In genomic region chr1:58031416-58031815, GRCh38 we compare ENCODE assay signal across 23 cellular contexts.
DNase-seq lines count a peak whose midpoint lies in the region; ATAC-seq, FAIRE-seq and TF ChIP-seq lines count a peak whose summit lies in the region.
"Had no signal": no experiment of that assay in that cellular context is flagged by ENCODE, and none has a peak within 500 bp of the region (broad histone marks: within the 10 kb centered on the region; RNA-seq: fewer than 3 reads in every experiment).

No MANE protein-coding gene starts in this region.

- H2BK5ac ChIP-seq in H9 (ENCODE audit: insufficient read length, low read length), result no peak overlapping the region

- no peak overlapping the region for H2BK12ac ChIP-seq in H9 (ENCODE audit: insufficient read length, low read depth, low read length)

- H4K20me1 ChIP-seq in H9 (ENCODE audit: control insufficient read depth, insufficient read depth, insufficient read length) (no peaks in the 10 kb centered on the region), hepatocyte (ENCODE audit: insufficient read depth, poor library complexity, severe bottlenecking) (no peaks in the 10 kb centered on the region)

- no peak overlapping the region for H3K23ac ChIP-seq in H9 (ENCODE audit: insufficient read length, low read depth, low read length)

- peaks cover 70 to 72% of the 10 kb centered on the region in 2 experiments for H3K4me1 Mint-ChIP-seq in H9
- H3K4me1 Mint-ChIP-seq in activated naive CD8-positive, alpha-beta T cell treated with anti-CD3 and anti-CD28 coated beads, Interleukin-2, amount 50 U/mL, for 24 hours, result no peaks in the 10 kb centered on the region
- H3K4me1 Mint-ChIP-seq: IgD-negative memory B cell had no signal

- H4K91ac ChIP-seq in H9 (ENCODE audit: insufficient read length, low read depth, low read length), result no peak overlapping the region

- peak; percentile 77 for DNase-seq in H9
- DNase-seq in NCI-H526 treated with DMSO at 0.1 percent for 48 hours (lab: John Stamatoyannopoulos, UW), result peak; percentile 24
- peak; percentile 80 for DNase-seq in iPS DF 19.7 (ENCODE audit: low read depth, low spot score)
- DNase-seq in iPS-NIHi7 (ENCODE audit: extremely low spot score), result peak; percentile 60
- no peak for DNase-seq in hepatocyte (ENCODE audit: low spot score)
- no peak for DNase-seq in activated CD4-positive, CD25-positive, alpha-beta regulatory T cell (lab: John Stamatoyannopoulos, UW)
- DNase-seq in GM12892 (ENCODE audit: insufficient read length), result no peak
- no peak for DNase-seq in activated naive CD8-positive, alpha-beta T cell treated with anti-CD3 and anti-CD28 coated beads, Interleukin-2, amount 50 U/mL, for 24 hours
- DNase-seq: GDM1, Kasumi-1, NCI-H1417 treated with DMSO at 0.1 percent for 48 hours, NCI-H187, NCI-H2107, NCI-H748 treated with DMSO at 0.1 percent for 48 hours, OCI-M1, SJCRH30 had no signal

- no peak overlapping the region for H3K14ac ChIP-seq in H9 (ENCODE audit: insufficient read depth, low read length)

- H2AFZ ChIP-seq in H9 (ENCODE audit: low read length) (no peak overlapping the region), hepatocyte (no peak overlapping the region)

- H3K27me3 ChIP-seq in H9 (ENCODE audit: insufficient read depth, low read length), result no peaks in the 10 kb centered on the region
- peaks cover 31% of the 10 kb centered on the region for H3K27me3 ChIP-seq in hepatocyte

- H3K9ac ChIP-seq in H9 (ENCODE audit: extremely low read depth, insufficient read length, low read length), result no peak overlapping the region

- no peak for ATAC-seq in activated naive CD8-positive, alpha-beta T cell treated with anti-CD3 and anti-CD28 coated beads, Interleukin-2, amount 50 U/mL, for 24 hours

- H3K56ac ChIP-seq in H9 (ENCODE audit: insufficient read length, low read depth, low read length), result no peak overlapping the region

- WGBS in H9 (ENCODE audit: extremely low coverage, insufficient read length, low lambda C conversion rate), result no CpG with 5 or more reads among the region's 5 CpGs
- 25% methylated on average over 5 of the region's 5 CpGs for WGBS in hepatocyte (ENCODE audit: low lambda C conversion rate, missing lambda C conversion rate)

- H3K4ac ChIP-seq in H9 (ENCODE audit: low read depth, low read length), result no peak overlapping the region

- H2BK15ac ChIP-seq in H9 (ENCODE audit: low read depth, low read length), result no peak overlapping the region

- H3K9me3 ChIP-seq in H9 (ENCODE audit: control insufficient read depth, low read depth, low read length), result no peaks in the 10 kb centered on the region
- H3K9me3 ChIP-seq in hepatocyte (ENCODE audit: low read depth), result no peaks in the 10 kb centered on the region
- H3K9me3 ChIP-seq: SJCRH30 had no signal

- no peaks in the 10 kb centered on the region for H3K79me2 ChIP-seq in H9 (ENCODE audit: insufficient read depth, low read length)
- no peaks in the 10 kb centered on the region for H3K79me2 ChIP-seq in hepatocyte

- no peaks in the 10 kb centered on the region; a peak in 1 of 5 replicates for H3K9me3 Mint-ChIP-seq in H9
- H3K9me3 Mint-ChIP-seq in activated naive CD8-positive, alpha-beta T cell treated with anti-CD3 and anti-CD28 coated beads, Interleukin-2, amount 50 U/mL, for 24 hours, result no peaks in the 10 kb centered on the region
- H3K9me3 Mint-ChIP-seq: IgD-negative memory B cell had no signal

- H3K79me1 ChIP-seq in H9 (ENCODE audit: insufficient read depth, low read depth, low read length, poor library complexity, severe bottlenecking), result no peaks in the 10 kb centered on the region

- no peak overlapping the region for H2BK120ac ChIP-seq in H9 (ENCODE audit: low read depth, low read length, poor library complexity, severe bottlenecking)

- no peak overlapping the region for H2BK20ac ChIP-seq in H9 (ENCODE audit: low read depth, low read length, poor library complexity, severe bottlenecking)

- no peak overlapping the region for H2AK5ac ChIP-seq in H9 (ENCODE audit: insufficient read length, low read length)

- no peaks in the 10 kb centered on the region for H3K36me3 ChIP-seq in hepatocyte (replicated peaks; ENCODE audit: insufficient read depth, low read depth)
- H3K36me3 ChIP-seq: SJCRH30 had no signal

- H3K27me3 Mint-ChIP-seq in H9 (ENCODE audit: low read depth), result no peaks in the 10 kb centered on the region; the same call in 1 of the 2 replicates
- H3K27me3 Mint-ChIP-seq in activated naive CD8-positive, alpha-beta T cell treated with anti-CD3 and anti-CD28 coated beads, Interleukin-2, amount 50 U/mL, for 24 hours, result peaks cover 13% of the 10 kb centered on the region

- TF ChIP-seq POLR2A in GM12892 (IDR thresholded peaks at IDR 0.05; ENCODE audit: low read depth, low read length), result no peak

- no peak overlapping the region for H3K4me3 ChIP-seq in hepatocyte
- H3K4me3 ChIP-seq: SJCRH30 had no signal

- peak overlapping the region; percentile 91 for H3K27ac ChIP-seq in H9 (ENCODE audit: insufficient read length, low read depth, low read length)
- H3K27ac ChIP-seq in hepatocyte, result no peak overlapping the region
- H3K27ac ChIP-seq: C4-2B, HL-60, SJCRH30 had no signal

- peaks cover 22% of the 10 kb centered on the region for H3K4me1 ChIP-seq in H9 (ENCODE audit: insufficient read depth, low read length)
- no peaks in the 10 kb centered on the region for H3K4me1 ChIP-seq in hepatocyte (ENCODE audit: insufficient read depth)
- H3K4me1 ChIP-seq: SJCRH30 had no signal

- H3K4me3 Mint-ChIP-seq in H9, result peak overlapping the region; percentile 5 to 7; a peak in 3 of 5 replicates
- no peak overlapping the region for H3K4me3 Mint-ChIP-seq in activated naive CD8-positive, alpha-beta T cell treated with anti-CD3 and anti-CD28 coated beads, Interleukin-2, amount 50 U/mL, for 24 hours
- H3K4me3 Mint-ChIP-seq: IgD-negative memory B cell had no signal

- H3K36me3 Mint-ChIP-seq in H9 (ENCODE audit: insufficient read depth in 1 of 3, low read depth in 3 of 3), result no peaks in the 10 kb centered on the region; a peak in 1 of 7 replicates
- no peaks in the 10 kb centered on the region for H3K36me3 Mint-ChIP-seq in activated naive CD8-positive, alpha-beta T cell treated with anti-CD3 and anti-CD28 coated beads, Interleukin-2, amount 50 U/mL, for 24 hours (ENCODE audit: low read depth)
- H3K36me3 Mint-ChIP-seq: IgD-negative memory B cell had no signal

- no peak overlapping the region for H4K8ac ChIP-seq in H9 (replicated peaks; ENCODE audit: insufficient read length, low read depth, low read length)

- H3K23me2 ChIP-seq in H9 (ENCODE audit: insufficient read length, low read depth, low read length, poor library complexity, severe bottlenecking), result no peaks in the 10 kb centered on the region

- H3K4me2 ChIP-seq in H9 (ENCODE audit: insufficient read depth, insufficient read length, low read length), result peak overlapping the region; percentile 39
- no peak overlapping the region for H3K4me2 ChIP-seq in hepatocyte

- FAIRE-seq in GM12892 (lab: Jason Lieb, UNC), result no peak
- FAIRE-seq: A204.1, GM19239, H54, RCC 7860 had no signal

- TF ChIP-seq CTCF in H9 (conservative IDR thresholded peaks at IDR 0.05) (no peak), hepatocyte (IDR thresholded peaks at IDR 0.05; ENCODE audit: poor library complexity) (no peak)

- H3K18ac ChIP-seq in H9 (ENCODE audit: insufficient read length, low read depth, low read length), result no peak overlapping the region

- no peaks in the 10 kb centered on the region for H3K9me2 ChIP-seq in hepatocyte (replicated peaks; ENCODE audit: insufficient read depth)

- no peak overlapping the region for H3T11ph ChIP-seq in H9 (ENCODE audit: low read length)

- H3K27ac Mint-ChIP-seq in H9, result peak overlapping the region; percentile 83 to 94 (median 90)
- no peak overlapping the region for H3K27ac Mint-ChIP-seq in activated naive CD8-positive, alpha-beta T cell treated with anti-CD3 and anti-CD28 coated beads, Interleukin-2, amount 50 U/mL, for 24 hours

- no peak overlapping the region for H4K5ac ChIP-seq in H9 (ENCODE audit: insufficient read length, low read depth, low read length)

Comparison
In these comparisons a context has a peak if more than half of its experiments do, and no peak if none do; other contexts are left out.
1. DNase-seq: peak in H9 (single experiment), NCI-H526 treated with DMSO at 0.1 percent for 48 hours (single experiment), iPS DF 19.7 (single experiment) and iPS-NIHi7 (single experiment); none in hepatocyte (single experiment), activated CD4-positive, CD25-positive, alpha-beta regulatory T cell (0 of 4), GM12892 (single experiment) and activated naive CD8-positive, alpha-beta T cell treated with anti-CD3 and anti-CD28 coated beads, Interleukin-2, amount 50 U/mL, for 24 hours (single experiment).